Comparison of ENCODE assay signal across 13 cellular contexts in genomic region chr7:30472081-30472770, GRCh38. TPM values are rescaled to one million over a fixed set of nuclear protein-coding genes. Genes with fewer than 3 reads are reported as not detected.
DNase-seq lines count a peak whose midpoint lies in the region; ATAC-seq, FAIRE-seq and TF ChIP-seq lines count a peak whose summit lies in the region.
"Had no signal": no experiment of that assay in that cellular context is flagged by ENCODE, and none has a peak within 500 bp of the region (broad histone marks: within the 10 kb centered on the region; RNA-seq: fewer than 3 reads in every experiment).

No MANE protein-coding gene starts in this region.

- no peaks in the 10 kb centered on the region for H3K9me2 ChIP-seq in PC-3 (replicated peaks; ENCODE audit: low read length)

- H3K36me3 ChIP-seq in GM12878 (ENCODE audit: control insufficient read depth in 2 of 2, insufficient read depth in 2 of 2, low read length in 1 of 2) (0 out of 4 replicates have a peak, but pooled peaks cover 0 to 6% of the 10 kb centered on the region in 2 experiments), mesodermal cell (ENCODE audit: control insufficient read depth, insufficient read depth, low read length) (no peaks in the 10 kb centered on the region), thyroid gland (no peaks in the 10 kb centered on the region), PC-3 (ENCODE audit: low read depth, low read length) (no peaks in the 10 kb centered on the region)

- H3K9ac ChIP-seq in GM12878 (ENCODE audit: control insufficient read depth, insufficient read depth, low read length) (no peak overlapping the region), PC-3 (ENCODE audit: low read length) (no peak overlapping the region)

- RAD21 ChIA-PET in GM12878 (lab: Charles Lee; ENCODE audit: unreplicated experiment) = no interaction called here

- no peak for TF ChIP-seq POLR2A in GM12878 (IDR thresholded peaks at IDR 0.05; ENCODE audit: low read depth, low read length)
- no peak for TF ChIP-seq POLR2A in thyroid gland (IDR thresholded peaks at IDR 0.05)

- TF ChIP-seq CTCF in GM12878 (IDR thresholded peaks at IDR 0.05 in 2 of 3, conservative IDR thresholded peaks at IDR 0.05 in 1 of 3; ENCODE audit: control insufficient read depth in 2 of 3, extremely low read depth in 1 of 3, insufficient read depth in 1 of 3, low read depth in 3 of 3, low read length in 3 of 3) = no peak; a peak in 1 of 6 replicates
- no peak for TF ChIP-seq CTCF in thyroid gland (IDR thresholded peaks at IDR 0.05)
- no peak for TF ChIP-seq CTCF in PC-3 (conservative IDR thresholded peaks at IDR 0.05; ENCODE audit: low read depth, low read length)

- H4K20me1 ChIP-seq in GM12878 (ENCODE audit: control insufficient read depth, insufficient read depth) (no peaks in the 10 kb centered on the region), PC-3 (ENCODE audit: low read length) (no peaks in the 10 kb centered on the region)

- BruUV-seq in GM12878 (replicated peaks; lab: Mats Ljungman, UMichigan) = no TSS peak
- BruUV-seq in PC-3 (replicated peaks; lab: Mats Ljungman, UMichigan) = no TSS peak

- POLR2A ChIA-PET in GM12878 (lab: Charles Lee) (no interaction called here), PC-3 (lab: Charles Lee; ENCODE audit: unreplicated experiment) (no interaction called here)

- WGBS in GM12878 (ENCODE audit: insufficient coverage, insufficient replicate concordance, low lambda C conversion rate, missing lambda C conversion rate) = 62% methylated on average over 4 of the region's 4 CpGs
- whole genome bisulfite sequencing in mesodermal cell (ENCODE audit: insufficient coverage in 2 of 2), 2 experiments = 63 to 76% methylated on average over 3 of the region's 4 CpGs
- WGBS in thyroid gland, 2 donors = 67 to 82% methylated on average over 4 of the region's 4 CpGs

- FAIRE-seq in GM12878 (lab: Jason Lieb, UNC) = no peak
- FAIRE-seq: GM18507 had no signal

- H3K27me3 Mint-ChIP-seq in activated naive CD4-positive, alpha-beta T cell treated with anti-CD3 and anti-CD28 coated beads, Interleukin-2, amount 10 ng/mL, durations not matched to agents 7 days and 5 days = no peaks in the 10 kb centered on the region
- H3K27me3 Mint-ChIP-seq in activated naive CD4-positive, alpha-beta T cell treated with anti-CD3 and anti-CD28 coated beads for 36 hours (ENCODE audit: low read depth) = no peaks in the 10 kb centered on the region

- H3K4me1 ChIP-seq in GM12878 (ENCODE audit: control insufficient read depth, insufficient read depth, low read length) (peaks cover 33% of the 10 kb centered on the region), mesodermal cell (ENCODE audit: control insufficient read depth, insufficient read depth, low read length, poor library complexity, severe bottlenecking) (peaks cover 38% of the 10 kb centered on the region), thyroid gland (peaks cover 90 to 98% of the 10 kb centered on the region in 2 donors), PC-3 (ENCODE audit: insufficient read depth, low read length) (peaks cover 7% of the 10 kb centered on the region; the same call in 1 of the 2 replicates)

- ATAC-seq in GM12878 (no peak), PC-3 (no peak), GM18502 (IDR thresholded peaks at IDR 0.05; ENCODE audit: poor library complexity, unreplicated experiment) (no peak)

- H3K4me3 ChIP-seq in GM12878 = no peak overlapping the region
- H3K4me3 ChIP-seq in mesodermal cell (ENCODE audit: extremely low read depth, insufficient read depth, low read length, poor library complexity, severe bottlenecking) = no peak overlapping the region
- H3K4me3 ChIP-seq in thyroid gland (replicated peaks in 1 of 3) = no peak overlapping the region
- H3K4me3 ChIP-seq in PC-3 (ENCODE audit: low read length) = no peak overlapping the region

- peaks cover 87% of the 10 kb centered on the region for H3K4me1 Mint-ChIP-seq in activated naive CD4-positive, alpha-beta T cell treated with anti-CD3 and anti-CD28 coated beads, Interleukin-2, amount 10 ng/mL, durations not matched to agents 7 days and 5 days
- H3K4me1 Mint-ChIP-seq in activated naive CD4-positive, alpha-beta T cell treated with anti-CD3 and anti-CD28 coated beads for 36 hours (ENCODE audit: low read depth) = peaks cover 73% of the 10 kb centered on the region

- H3K27ac ChIP-seq in GM12878 (ENCODE audit: control insufficient read depth, insufficient read depth) (no peak overlapping the region), mesodermal cell (ENCODE audit: low read depth, low read length, severe bottlenecking) (peak overlapping the region; percentile 87), thyroid gland (peak overlapping the region; percentile 75 to 94 (median 93)), PC-3 (ENCODE audit: low read length) (no peak overlapping the region)

- SMC1A ChIA-PET in GM12878 (lab: Charles Lee; ENCODE audit: uncharacterized antibody, unreplicated experiment) = interaction anchor here (0.7 to 1.4 kb wide), 2 partner anchors 12 to 25 kb away, joined by 3 to 4 read pairs; no protein-coding TSS in a partner anchor

- intact Hi-C loops in activated naive CD4-positive, alpha-beta T cell treated with anti-CD3 and anti-CD28 coated beads for 36 hours (cut with micrococcal nuclease) = loop anchor here (10.0 kb wide), 1 partner anchor 307 kb away; no protein-coding TSS in a partner anchor
- intact Hi-C loops in GM12878 (cut with micrococcal nuclease; ENCODE audit: unreplicated experiment) (no loop called here), thyroid gland (cut with DNase I) (no loop called here), PC-3 (cut with micrococcal nuclease) (no loop called here)

- H3K9me3 Mint-ChIP-seq in activated naive CD4-positive, alpha-beta T cell treated with anti-CD3 and anti-CD28 coated beads, Interleukin-2, amount 10 ng/mL, durations not matched to agents 7 days and 5 days = no peaks in the 10 kb centered on the region
- no peaks in the 10 kb centered on the region for H3K9me3 Mint-ChIP-seq in activated naive CD4-positive, alpha-beta T cell treated with anti-CD3 and anti-CD28 coated beads for 36 hours

- peak overlapping the region; percentile 5; the same call in 1 of the 2 replicates for H3K4me2 ChIP-seq in GM12878 (ENCODE audit: control insufficient read depth, insufficient read depth)
- no peak overlapping the region for H3K4me2 ChIP-seq in PC-3 (ENCODE audit: low read length)

- H3K9me3 ChIP-seq in GM12878 (replicated peaks; ENCODE audit: control insufficient read depth, insufficient read depth, low read length) = no peaks in the 10 kb centered on the region; the same call in 2 of the 3 replicates
- no peaks in the 10 kb centered on the region for H3K9me3 ChIP-seq in mesodermal cell (ENCODE audit: control insufficient read depth, low read length)
- H3K9me3 ChIP-seq in thyroid gland = no peaks in the 10 kb centered on the region
- H3K9me3 ChIP-seq in PC-3 (ENCODE audit: low read length) = no peaks in the 10 kb centered on the region

- CTCF ChIA-PET in activated naive CD4-positive, alpha-beta T cell treated with anti-CD3 and anti-CD28 coated beads, Interleukin-2, amount 10 ng/mL, durations not matched to agents 7 days and 5 days (lab: Charles Lee) = no interaction called here
- CTCF ChIA-PET in activated naive CD4-positive, alpha-beta T cell treated with anti-CD3 and anti-CD28 coated beads for 36 hours (lab: Charles Lee) = no interaction called here
- CTCF ChIA-PET in GM12878 (lab: Yijun Ruan, JAX) (interaction anchor here (0.7 to 2.0 kb wide), 5 partner anchors 12 to 196 kb away, joined by 3 to 5 read pairs (median 3); no protein-coding TSS in a partner anchor), PC-3 (lab: Charles Lee) (no interaction called here)

- H2AFZ ChIP-seq in GM12878 (ENCODE audit: control insufficient read depth, low read depth, low read length) (no peak overlapping the region), PC-3 (ENCODE audit: low read length) (no peak overlapping the region)

- no peak for TF ChIP-seq EP300 in GM12878 (IDR thresholded peaks at IDR 0.05; ENCODE audit: borderline replicate concordance in 1 of 2, control insufficient read depth in 1 of 2, low read depth in 2 of 2, low read length in 2 of 2)

- no peak for TF ChIP-seq RAD21 in GM12878 (IDR thresholded peaks at IDR 0.05; ENCODE audit: insufficient read depth, low read depth, low read length)

- H3K4me3 Mint-ChIP-seq in activated naive CD4-positive, alpha-beta T cell treated with anti-CD3 and anti-CD28 coated beads, Interleukin-2, amount 10 ng/mL, durations not matched to agents 7 days and 5 days = no peak overlapping the region
- no peak overlapping the region for H3K4me3 Mint-ChIP-seq in activated naive CD4-positive, alpha-beta T cell treated with anti-CD3 and anti-CD28 coated beads for 36 hours

- DNase-seq in activated naive CD4-positive, alpha-beta T cell treated with anti-CD3 and anti-CD28 coated beads, Interleukin-2, amount 10 ng/mL, durations not matched to agents 7 days and 5 days = peak; percentile 28
- DNase-seq in activated naive CD4-positive, alpha-beta T cell treated with anti-CD3 and anti-CD28 coated beads for 36 hours = no peak
- DNase-seq in GM12878 (ENCODE audit: low read depth, low spot score) = no peak
- no peak for DNase-seq in thyroid gland
- DNase-seq in activated gamma-delta T cell (lab: John Stamatoyannopoulos, UW) = no peak
- DNase-seq in PC-3 = no peak
- DNase-seq: effector CD4-positive, alpha-beta T cell; NCI-H1417; NCI-H526 treated with DMSO at 0.1 percent for 48 hours; stimulated activated CD4-positive, alpha-beta T cell treated with anti-CD3 and anti-CD28 coated beads, Interleukin-15, amount 100 ng/mL, for 24 hours had no signal

- H3K27me3 ChIP-seq in GM12878 (replicated peaks in 1 of 2; ENCODE audit: control insufficient read depth in 2 of 2, insufficient read depth in 2 of 2, low read length in 1 of 2) (no peaks in the 10 kb centered on the region), thyroid gland (no peaks in the 10 kb centered on the region), PC-3 (ENCODE audit: low read length) (no peaks in the 10 kb centered on the region)

- H3K36me3 Mint-ChIP-seq in activated naive CD4-positive, alpha-beta T cell treated with anti-CD3 and anti-CD28 coated beads, Interleukin-2, amount 10 ng/mL, durations not matched to agents 7 days and 5 days = peaks cover 43% of the 10 kb centered on the region
- peaks cover 3% of the 10 kb centered on the region for H3K36me3 Mint-ChIP-seq in activated naive CD4-positive, alpha-beta T cell treated with anti-CD3 and anti-CD28 coated beads for 36 hours (ENCODE audit: low read depth)

- H3F3A ChIP-seq in PC-3 (ENCODE audit: low read length, unreplicated experiment) = no peaks in the 10 kb centered on the region

- H3K27ac Mint-ChIP-seq in activated naive CD4-positive, alpha-beta T cell treated with anti-CD3 and anti-CD28 coated beads, Interleukin-2, amount 10 ng/mL, durations not matched to agents 7 days and 5 days = peak overlapping the region; percentile 64
- no peak overlapping the region for H3K27ac Mint-ChIP-seq in activated naive CD4-positive, alpha-beta T cell treated with anti-CD3 and anti-CD28 coated beads for 36 hours

- H3K79me2 ChIP-seq in GM12878 (ENCODE audit: control insufficient read depth, insufficient read depth, low read length) (peaks cover 19% of the 10 kb centered on the region), PC-3 (ENCODE audit: low read length) (peaks cover 36% of the 10 kb centered on the region)

- in situ Hi-C loops in GM12878 (cut with MboI) = no loop called here

RNA-seq across cellular contexts. Expression of gene NOD1, which starts 6.4 kb away (rescaled TPM):
- 1 to 10 TPM; 9.2 to 9.8 TPM for total RNA-seq in activated naive CD4-positive, alpha-beta T cell treated with anti-CD3 and anti-CD28 coated beads for 36 hours
- 71.2 and 81.8 TPM in 2 replicates for total RNA-seq in GM12878 (2013; cell fraction: nucleolus; rRNA removed)
- total RNA-seq in GM12878 (2014; rRNA removed) (8.8 and 9.3 TPM in 2 replicates), GM12878 (2014; rRNA removed; fragmentation: Illumina TruSeq; extraction: Trizol) (8.4 and 9.0 TPM in 2 replicates), GM12878 (2021) (13.7 and 14.6 TPM in 2 replicates), thyroid gland (10 to 100 TPM; 15.6 to 50.4 (median 26.7) TPM), PC-3 (2014; rRNA removed) (4.6 and 5.9 TPM in 2 replicates)
- polyA plus RNA-seq in GM12878 (2011; ENCODE audit: low read depth) = 3.5 TPM
- polyA plus RNA-seq in GM12878 (2011; rRNA removed) (12.0 and 13.8 TPM in 2 replicates), GM12878 (2014; fragmentation: Illumina TruSeq; extraction: Trizol) (10.7 and 11.5 TPM in 2 replicates), GM12878 (2014; fragmentation: Nextera tagmentation; extraction: Ambion mirVana) (1 to 10 TPM; 1.8 to 2.2 TPM), GM12878 (2014; rRNA removed) (11.3 and 11.6 TPM in 2 replicates), GM12878 (2016; fragmentation: Nextera tagmentation; extraction: Ambion mirVana) (1 to 10 TPM; 6.4 to 8.4 TPM)
- 8.8 and 10.8 TPM in 2 replicates for polyA plus RNA-seq in GM12878 (2011; cell fraction: cytosol; rRNA removed)
- polyA plus RNA-seq in GM12878 (2011; cell fraction: nucleus; rRNA removed) = 27.2 and 31.4 TPM in 2 replicates
- polyA plus RNA-seq in GM12878 (2012) = 4.8 and 5.5 TPM in 2 replicates
- 13.2 and 20.8 TPM in 2 replicates for polyA minus RNA-seq in GM12878 (2011; rRNA and poly(A)+ RNA removed)
- polyA minus RNA-seq in GM12878 (2011; cell fraction: cytosol; rRNA and poly(A)+ RNA removed) = 4.9 and 6.3 TPM in 2 replicates
- polyA minus RNA-seq in GM12878 (2011; cell fraction: nucleus; rRNA and poly(A)+ RNA removed) = 17.0 and 23.8 TPM in 2 replicates
- 9.5 TPM for polyA plus RNA-seq in mesodermal cell (2013, experiment 1 of 2)
- polyA plus RNA-seq in mesodermal cell (2013, experiment 2 of 2) = 9.4 TPM

RNA-seq across cellular contexts. Expression of gene GGCT, which starts 32.4 kb away (rescaled TPM):
- total RNA-seq in activated naive CD4-positive, alpha-beta T cell treated with anti-CD3 and anti-CD28 coated beads for 36 hours = 10 to 100 TPM; 83.0 to 83.8 TPM
- total RNA-seq in GM12878 (2013; cell fraction: nucleolus; rRNA removed) = 8.6 and 9.7 TPM in 2 replicates
- 61.5 and 71.9 TPM in 2 replicates for total RNA-seq in GM12878 (2014; rRNA removed)
- total RNA-seq in GM12878 (2014; rRNA removed; fragmentation: Illumina TruSeq; extraction: Trizol) = 78.9 and 86.1 TPM in 2 replicates
- total RNA-seq in GM12878 (2021) = 59.1 and 65.2 TPM in 2 replicates
- 25.1 TPM for polyA plus RNA-seq in GM12878 (2011; ENCODE audit: low read depth)
- polyA plus RNA-seq in GM12878 (2011; rRNA removed) = 57.0 and 91.2 TPM in 2 replicates
- 26.8 and 36.3 TPM in 2 replicates for polyA plus RNA-seq in GM12878 (2011; cell fraction: cytosol; rRNA removed)
- 21.6 and 23.1 TPM in 2 replicates for polyA plus RNA-seq in GM12878 (2011; cell fraction: nucleus; rRNA removed)
- 52.8 and 53.0 TPM in 2 replicates for polyA plus RNA-seq in GM12878 (2012)
- 87.6 and 115 TPM in 2 replicates for polyA plus RNA-seq in GM12878 (2014; fragmentation: Illumina TruSeq; extraction: Trizol)
- polyA plus RNA-seq in GM12878 (2014; fragmentation: Nextera tagmentation; extraction: Ambion mirVana) = 100 to 1,000 TPM; 168 to 215 TPM
- 92.7 and 96.9 TPM in 2 replicates for polyA plus RNA-seq in GM12878 (2014; rRNA removed)
- polyA plus RNA-seq in GM12878 (2016; fragmentation: Nextera tagmentation; extraction: Ambion mirVana) = 100 to 1,000 TPM; 108 to 112 TPM
- 5.9 and 10.8 TPM in 2 replicates for polyA minus RNA-seq in GM12878 (2011; rRNA and poly(A)+ RNA removed)
- polyA minus RNA-seq in GM12878 (2011; cell fraction: cytosol; rRNA and poly(A)+ RNA removed) = 8.7 and 10.1 TPM in 2 replicates
- 9.2 and 13.8 TPM in 2 replicates for polyA minus RNA-seq in GM12878 (2011; cell fraction: nucleus; rRNA and poly(A)+ RNA removed)
- polyA plus RNA-seq in mesodermal cell (2013, experiment 1 of 2) = 25.3 TPM
- polyA plus RNA-seq in mesodermal cell (2013, experiment 2 of 2) = 29.0 TPM
- 10 to 100 TPM; 24.1 to 47.0 (median 30.1) TPM for total RNA-seq in thyroid gland
- 64.1 and 67.6 TPM in 2 replicates for total RNA-seq in PC-3 (2014; rRNA removed)

Comparison
In these comparisons a context has a peak if more than half of its experiments do, and no peak if none do; other contexts are left out.
1. H3K27ac ChIP-seq: peak in mesodermal cell (single experiment) and thyroid gland (3 of 3); none in GM12878 (single experiment) and PC-3 (single experiment).